ENCODE assay signal across 19 cellular contexts in genomic region chr22:43783777-43784176, GRCh38. TPM values are rescaled to one million over a fixed set of nuclear protein-coding genes. Genes with fewer than 3 reads are reported as not detected.
DNase-seq lines count a peak whose midpoint lies in the region; TF ChIP-seq lines count a peak whose summit lies in the region.
"Had no signal": no experiment of that assay in that cellular context is flagged by ENCODE, and none has a peak within 500 bp of the region (broad histone marks: within the 10 kb centered on the region; RNA-seq: fewer than 3 reads in every experiment).

No MANE protein-coding gene starts in this region.

- TF ChIP-seq CTCF in MCF 10A (IDR thresholded peaks at IDR 0.05; ENCODE audit: unreplicated experiment) (no peak), breast epithelium (IDR thresholded peaks at IDR 0.05) (no peak), fibroblast of mammary gland (conservative IDR thresholded peaks at IDR 0.05; ENCODE audit: control insufficient read depth, insufficient read depth, low read depth, low read length) (peak; percentile 17)

- no peaks in the 10 kb centered on the region for H3K9me3 ChIP-seq in breast epithelium
- H3K9me3 ChIP-seq: gastrocnemius medialis, thoracic aorta had no signal

- CTCF ChIA-PET in MCF 10A (lab: Yijun Ruan, JAX) = no interaction called here

- peaks cover 4% of the 10 kb centered on the region for H3K36me3 Mint-ChIP-seq in MCF 10A (ENCODE audit: insufficient read depth, unreplicated experiment)
- H3K36me3 Mint-ChIP-seq: CD8-positive, alpha-beta memory T cell; stimulated activated memory B cell treated with anti-CD40 and anti-IgM and Interleukin-4, amounts not matched to agents 10 μg/mL and 1 μg/mL and 100 μg/mL, for 72 hours had no signal

- TF ChIP-seq POLR2A in breast epithelium (IDR thresholded peaks at IDR 0.05) = no peak
- TF ChIP-seq POLR2A in erythroblast (IDR thresholded peaks at IDR 0.05; ENCODE audit: low read length) = no peak

- no peaks in the 10 kb centered on the region for H3K9me3 Mint-ChIP-seq in MCF 10A (ENCODE audit: unreplicated experiment)
- H3K9me3 Mint-ChIP-seq: CD8-positive, alpha-beta memory T cell; stimulated activated memory B cell treated with anti-CD40 and anti-IgM and Interleukin-4, amounts not matched to agents 10 μg/mL and 1 μg/mL and 100 μg/mL, for 72 hours had no signal

- DNase-seq in MCF 10A (ENCODE audit: unreplicated experiment) (peak; percentile 21), breast epithelium (ENCODE audit: low spot score in 2 of 2) (no peak), RKO (ENCODE audit: low spot score) (peak; percentile 3), fibroblast of mammary gland (ENCODE audit: low read depth) (no peak), erythroblast (lab: John Stamatoyannopoulos, UW) (no peak), NCI-H510A treated with DMSO at 0.1 percent for 48 hours (lab: John Stamatoyannopoulos, UW) (no peak), NCI-H748 treated with DMSO at 0.1 percent for 48 hours (lab: John Stamatoyannopoulos, UW) (no peak), NCI-H1930 (lab: John Stamatoyannopoulos, UW) (no peak)
- DNase-seq: activated CD4-positive, alpha-beta T cell treated with anti-CD3 and anti-CD28 coated beads for 48 hours; activated CD8-positive, alpha-beta memory T cell treated with anti-CD3 and anti-CD28 coated beads, Interleukin-2, amount 50 U/mL, for 4 hours; activated gamma-delta T cell treated with Interleukin-2 at 50 U/mL for 16 hours; CD8-positive, alpha-beta memory T cell; gastrocnemius medialis; left colon; NCI-H1694 treated with DMSO at 0.1 percent for 48 hours; NCI-H2227 treated with DMSO at 0.1 percent for 48 hours; stimulated activated CD4-positive, alpha-beta T cell treated with anti-CD3 and anti-CD28 coated beads, Interleukin-15, amount 100 ng/mL, for 24 hours had no signal

- H3K27me3 ChIP-seq in breast epithelium = no peaks in the 10 kb centered on the region
- H3K27me3 ChIP-seq: gastrocnemius medialis had no signal

- POLR2A ChIA-PET in MCF 10A (lab: Yijun Ruan, JAX) = no interaction called here

- no peaks in the 10 kb centered on the region for H3K27me3 Mint-ChIP-seq in MCF 10A (ENCODE audit: insufficient read depth, unreplicated experiment)

- intact Hi-C loops in MCF 10A (cut with micrococcal nuclease) = no loop called here
- intact Hi-C loops in breast epithelium (cut with DNase I; ENCODE audit: low total_unique reads) = no loop called here

- BruUV-seq in MCF 10A (replicated peaks; lab: Mats Ljungman, UMichigan) = no TSS peak

- H3K36me3 ChIP-seq in breast epithelium = no peaks in the 10 kb centered on the region
- H3K36me3 ChIP-seq: gastrocnemius medialis had no signal

- H3K4me3 Mint-ChIP-seq in MCF 10A (ENCODE audit: unreplicated experiment) = no peak overlapping the region
- H3K4me3 Mint-ChIP-seq: CD8-positive, alpha-beta memory T cell; stimulated activated memory B cell treated with anti-CD40 and anti-IgM and Interleukin-4, amounts not matched to agents 10 μg/mL and 1 μg/mL and 100 μg/mL, for 72 hours had no signal

- H3K27ac Mint-ChIP-seq in MCF 10A (ENCODE audit: low read depth, unreplicated experiment) = no peak overlapping the region
- H3K27ac Mint-ChIP-seq: CD8-positive, alpha-beta memory T cell; stimulated activated memory B cell treated with anti-CD40 and anti-IgM and Interleukin-4, amounts not matched to agents 10 μg/mL and 1 μg/mL and 100 μg/mL, for 72 hours had no signal

- H3K27ac ChIP-seq in breast epithelium = no peak overlapping the region
- H3K27ac ChIP-seq: gastrocnemius medialis, thoracic aorta had no signal

- H3K4me3 ChIP-seq in breast epithelium = no peak overlapping the region
- no peak overlapping the region for H3K4me3 ChIP-seq in fibroblast of mammary gland (ENCODE audit: control insufficient read depth, low read depth, low read length)
- H3K4me3 ChIP-seq: gastrocnemius medialis, thoracic aorta had no signal

- H3K4me1 ChIP-seq in breast epithelium = no peaks in the 10 kb centered on the region
- H3K4me1 ChIP-seq: gastrocnemius medialis had no signal

- no peaks in the 10 kb centered on the region for H3K4me1 Mint-ChIP-seq in MCF 10A (ENCODE audit: insufficient read depth, unreplicated experiment)
- H3K4me1 Mint-ChIP-seq: CD8-positive, alpha-beta memory T cell; stimulated activated memory B cell treated with anti-CD40 and anti-IgM and Interleukin-4, amounts not matched to agents 10 μg/mL and 1 μg/mL and 100 μg/mL, for 72 hours had no signal

RNA-seq across cellular contexts. Expression of gene EFCAB6, which starts 28.3 kb away (rescaled TPM):
- total RNA-seq in MCF 10A (2022) (0.40 and 0.93 TPM in 2 replicates), breast epithelium (1 to 10 TPM; 3.0 to 9.8 (median 5.9) TPM)

Comparison
In these comparisons a context has a peak if more than half of its experiments do, and no peak if none do; other contexts are left out.
1. DNase-seq: peak in MCF 10A (single experiment) and RKO (single experiment); none in breast epithelium (0 of 2), fibroblast of mammary gland (single experiment), erythroblast (0 of 2), NCI-H510A treated with DMSO at 0.1 percent for 48 hours (single experiment), NCI-H748 treated with DMSO at 0.1 percent for 48 hours (single experiment) and NCI-H1930 (0 of 2).